Comparison of ENCODE assay signal across 1 cellular context in genomic region chr10:80136134-80136571, GRCh38.
TF ChIP-seq lines count a peak whose summit lies in the region.

No MANE protein-coding gene starts in this region.

TF ChIP-seq in HEK293, 187 proteins besides CTCF, POLR2A, EP300 and RAD21 (continued from another document):
- TF ChIP-seq ZNF785 (tag by site-specific recombination; IDR thresholded peaks at IDR 0.05), result no peak
TF ChIP-seq in HEK293: peak in this region for 4.
